Comparison of ENCODE assay signal across 22 cellular contexts in the genomic region with DNA sequence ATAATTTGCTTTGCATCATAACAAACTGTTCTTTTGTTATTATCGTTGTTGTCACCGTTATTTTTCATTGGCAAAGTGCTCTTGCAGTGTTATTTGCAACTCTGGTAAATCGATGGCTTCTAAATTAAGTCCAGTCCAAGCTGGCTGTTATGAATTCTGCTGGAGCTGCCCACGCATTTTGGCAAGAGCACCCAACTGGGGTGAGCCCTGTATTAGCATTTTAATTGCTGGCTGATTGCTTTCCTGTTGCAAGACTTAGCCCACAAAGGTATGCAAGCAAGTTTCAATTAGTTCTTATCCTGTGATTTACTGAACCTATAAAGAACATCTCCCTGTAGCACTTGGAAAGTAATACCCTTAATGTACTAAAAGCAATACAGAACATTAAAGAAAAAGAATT.
DNase-seq lines count a peak whose midpoint lies in the region; ATAC-seq and TF ChIP-seq lines count a peak whose summit lies in the region.
"Had no signal": no experiment of that assay in that cellular context is flagged by ENCODE, and none has a peak within 500 bp of the region (broad histone marks: within the 10 kb centered on the region; RNA-seq: fewer than 3 reads in every experiment).

No MANE protein-coding gene starts in this region.

- H3K27ac Mint-ChIP-seq in GM23338 (peak overlapping the region; percentile 90; the same call in 1 of the 2 replicates), WTC11 (peak overlapping the region; percentile 97), immature natural killer cell (no peak overlapping the region)
- H3K27ac Mint-ChIP-seq: CD8-positive, alpha-beta memory T cell had no signal

- H3K27me3 Mint-ChIP-seq in GM23338 (ENCODE audit: insufficient read depth, low read depth, poor library complexity) (peaks cover 2% of the 10 kb centered on the region), WTC11 (ENCODE audit: low read depth) (no peaks in the 10 kb centered on the region; the same call in none of the 2 replicates), immature natural killer cell (ENCODE audit: low read depth in 3 of 3) (peaks cover 4 to 6% (median 5%) of the 10 kb centered on the region in 3 donors)

- no peaks in the 10 kb centered on the region for H3K79me2 ChIP-seq in GM23338 (replicated peaks; ENCODE audit: insufficient read depth)

- DNase-seq in GM23338 (ENCODE audit: low spot score) = peak; percentile 34
- DNase-seq in WTC11 (ENCODE audit: low spot score) = no peak
- peak; percentile 79 for DNase-seq in renal cortical epithelial cell (ENCODE audit: low read depth)
- no peak for DNase-seq in D341Med (ENCODE audit: low spot score)
- DNase-seq in immature natural killer cell = no peak
- DNase-seq: CD8-positive, alpha-beta memory T cell; DND-41; GDM1; KBM-7; NCI-H1105 treated with DMSO at 0.1 percent for 48 hours; NCI-H1694; NCI-H2107; NCI-H510A; NCI-H774; OCI-M1; SHP77 treated with DMSO at 0.1 percent for 48 hours had no signal

- H3K9me3 ChIP-seq in iPS-18a (ENCODE audit: control insufficient read depth, low read depth, low read length) = no peaks in the 10 kb centered on the region
- H3K9me3 ChIP-seq: A549 had no signal

- no peak overlapping the region for H3K9ac ChIP-seq in iPS-18a (ENCODE audit: low read length)
- H3K9ac ChIP-seq: BLaER1 treated with 17β-estradiol and CSF1 and Interleukin-3, amounts not matched to agents 10 nM and 100 nM had no signal

- H3K27me3 ChIP-seq in GM23338 (ENCODE audit: insufficient read depth) (no peaks in the 10 kb centered on the region), iPS-18a (ENCODE audit: control insufficient read depth, insufficient read depth, low read length) (no peaks in the 10 kb centered on the region)
- H3K27me3 ChIP-seq: BLaER1 treated with 17β-estradiol and CSF1 and Interleukin-3, amounts not matched to agents 10 nM and 100 nM had no signal

- POLR2A ChIA-PET in WTC11 (lab: Charles Lee) = interaction anchor here (0.9 kb wide), 1 partner anchor 17 kb away, joined by 3 read pairs; no protein-coding TSS in a partner anchor

- ATAC-seq in GM23338 = peak; percentile 28; the same call in 2 of the 3 replicates
- ATAC-seq in WTC11 = peak; percentile 10
- ATAC-seq in HG03432 (IDR thresholded peaks at IDR 0.05; ENCODE audit: unreplicated experiment) = no peak
- ATAC-seq: A549, HepG2, SK-N-SH treated with all-trans-retinoic acid at 6 μM for 48 hours had no signal

- CTCF ChIA-PET in WTC11 (lab: Charles Lee) = interaction anchor here (0.7 kb wide), 1 partner anchor 17 kb away, joined by 3 read pairs; no protein-coding TSS in a partner anchor

- H3K36me3 ChIP-seq in GM23338 (ENCODE audit: insufficient read depth) (no peaks in the 10 kb centered on the region), iPS-18a (ENCODE audit: control insufficient read depth, low read depth, low read length) (no peaks in the 10 kb centered on the region)
- H3K36me3 ChIP-seq: BLaER1 treated with 17β-estradiol and CSF1 and Interleukin-3, amounts not matched to agents 10 nM and 100 nM had no signal

- peak overlapping the region; percentile 16 for H3K4me2 ChIP-seq in GM23338
- H3K4me2 ChIP-seq: A549; BLaER1 treated with 17β-estradiol and CSF1 and Interleukin-3, amounts not matched to agents 10 nM and 100 nM had no signal

- H3F3A ChIP-seq in GM23338 (replicated peaks; ENCODE audit: low read depth) = no peaks in the 10 kb centered on the region

- TF ChIP-seq CTCF in GM23338 (conservative IDR thresholded peaks at IDR 0.05; ENCODE audit: low read depth in 2 of 2) (no peak), WTC11 (IDR thresholded peaks at IDR 0.05) (no peak)

- H3K4me1 Mint-ChIP-seq in GM23338 = peaks cover 71% of the 10 kb centered on the region
- peaks cover 92% of the 10 kb centered on the region for H3K4me1 Mint-ChIP-seq in WTC11
- no peaks in the 10 kb centered on the region for H3K4me1 Mint-ChIP-seq in immature natural killer cell
- H3K4me1 Mint-ChIP-seq: CD8-positive, alpha-beta memory T cell had no signal

- H3K4me3 ChIP-seq in GM23338 (0 out of 2 replicates have a peak overlapping the region, but pooled peaks have one; percentile 0), iPS-18a (ENCODE audit: low read length) (peak overlapping the region; percentile 8)
- H3K4me3 ChIP-seq: A549; BLaER1 treated with 17β-estradiol and CSF1 and Interleukin-3, amounts not matched to agents 10 nM and 100 nM had no signal

- H2AFZ ChIP-seq in GM23338 = no peak overlapping the region

- H3K9me3 Mint-ChIP-seq in GM23338 = peaks cover 6% of the 10 kb centered on the region; the same call in 2 of the 3 replicates
- peaks cover 18% of the 10 kb centered on the region for H3K9me3 Mint-ChIP-seq in WTC11
- peaks cover 0 to 3% (median 0%) of the 10 kb centered on the region in 6 donors for H3K9me3 Mint-ChIP-seq in immature natural killer cell

- H3K4me1 ChIP-seq in GM23338 (ENCODE audit: insufficient read depth) = peaks cover 64% of the 10 kb centered on the region
- H3K4me1 ChIP-seq in iPS-18a (ENCODE audit: control insufficient read depth, low read depth, low read length) = peaks cover 53% of the 10 kb centered on the region
- H3K4me1 ChIP-seq: A549 had no signal

- H3K36me3 Mint-ChIP-seq in GM23338 (ENCODE audit: low read depth) (peaks cover 9% of the 10 kb centered on the region; the same call in 2 of the 3 replicates), WTC11 (peaks cover 13% of the 10 kb centered on the region), immature natural killer cell (no peaks in the 10 kb centered on the region)
- H3K36me3 Mint-ChIP-seq: CD8-positive, alpha-beta memory T cell had no signal

- H3K27ac ChIP-seq in GM23338 (ENCODE audit: low read depth) (peak overlapping the region; percentile 80), iPS-18a (ENCODE audit: low read length) (no peak overlapping the region)
- H3K27ac ChIP-seq: A549; BLaER1 treated with 17β-estradiol and CSF1 and Interleukin-3, amounts not matched to agents 10 nM and 100 nM had no signal

- H3K9me2 ChIP-seq in GM23338 (ENCODE audit: insufficient read depth) = peaks cover 12% of the 10 kb centered on the region

- no peaks in the 10 kb centered on the region for H4K20me1 ChIP-seq in GM23338 (replicated peaks; ENCODE audit: insufficient read depth)
- H4K20me1 ChIP-seq: BLaER1 treated with 17β-estradiol and CSF1 and Interleukin-3, amounts not matched to agents 10 nM and 100 nM had no signal

- H3K4me3 Mint-ChIP-seq in GM23338 (no peak overlapping the region; the same call in 2 of the 3 replicates), WTC11 (0 out of 2 replicates have a peak overlapping the region, but pooled peaks have one; percentile 10), immature natural killer cell (no peak overlapping the region)
- H3K4me3 Mint-ChIP-seq: CD8-positive, alpha-beta memory T cell had no signal

TF ChIP-seq in GM23338, 12 proteins besides CTCF, POLR2A, EP300 and RAD21:
- no peak for TF ChIP-seq EZH2 (IDR thresholded peaks at IDR 0.05; ENCODE audit: low read depth, unreplicated experiment)
- peak; percentile 96 for TF ChIP-seq NANOG (IDR thresholded peaks at IDR 0.05; ENCODE audit: borderline replicate concordance)
- no peak for TF ChIP-seq ZNF114 (CRISPR knock-in tag; IDR thresholded peaks at IDR 0.05)
- no peak for TF ChIP-seq STAT1 (IDR thresholded peaks at IDR 0.05; ENCODE audit: unreplicated experiment)

TF ChIP-seq in WTC11, 78 proteins besides CTCF, POLR2A, EP300 and RAD21:
- TF ChIP-seq NR3C1 (CRISPR knock-in tag; conservative IDR thresholded peaks at IDR 0.05; ENCODE audit: low read depth) = no peak
- peak; percentile 47; the same call in 1 of the 2 replicates for TF ChIP-seq TEAD1 (CRISPR knock-in tag; IDR thresholded peaks at IDR 0.05)
TF ChIP-seq in WTC11: peak in this region for 1.

Comparison
In these comparisons a context has a peak if more than half of its experiments do, and no peak if none do; other contexts are left out.
1. DNase-seq: peak in GM23338 (single experiment) and renal cortical epithelial cell (single experiment); none in WTC11 (single experiment), D341Med (single experiment) and immature natural killer cell (0 of 3).
2. H3K27ac Mint-ChIP-seq: peak in GM23338 (single experiment) and WTC11 (single experiment); none in immature natural killer cell (0 of 6).